In the genomic region with DNA sequence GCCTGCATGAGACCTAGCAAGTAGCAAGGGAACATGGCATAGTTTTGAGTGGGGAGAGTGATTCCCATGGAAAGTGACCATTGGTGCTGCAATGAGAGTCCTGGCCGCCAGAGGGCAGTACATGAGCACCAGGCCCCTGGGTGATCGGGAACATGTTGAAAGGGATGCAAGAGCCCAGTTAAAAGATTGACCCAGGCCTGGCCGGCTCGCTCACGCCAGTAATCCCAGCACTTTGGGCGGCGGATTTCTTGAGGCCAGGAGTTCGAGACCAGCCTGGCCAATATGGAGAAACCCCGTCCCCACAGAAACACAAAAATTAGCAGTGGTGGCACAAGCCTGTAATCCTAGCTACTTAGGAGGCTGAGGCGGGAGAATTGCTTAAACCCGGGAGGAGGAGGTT, we compare ENCODE assay signal across 8 cellular contexts. TPM values are rescaled to one million over a fixed set of nuclear protein-coding genes. Genes with fewer than 3 reads are reported as not detected.
DNase-seq lines count a peak whose midpoint lies in the region; ATAC-seq and TF ChIP-seq lines count a peak whose summit lies in the region.

No MANE protein-coding gene starts in this region.

- H3K9me3 Mint-ChIP-seq in endothelial cell (ENCODE audit: unreplicated experiment), result no peaks in the 10 kb centered on the region
- no peaks in the 10 kb centered on the region for H3K9me3 Mint-ChIP-seq in stimulated activated memory B cell treated with anti-CD40 and anti-IgM and Interleukin-4, amounts not matched to agents 10 μg/mL and 1 μg/mL and 100 μg/mL, for 72 hours

- ATAC-seq in HG02840 (IDR thresholded peaks at IDR 0.05; ENCODE audit: low FRiP score, unreplicated experiment), result peak; percentile 89
- peak; percentile 58 for ATAC-seq in stimulated activated memory B cell treated with anti-CD40 and anti-IgM and Interleukin-4, amounts not matched to agents 10 μg/mL and 1 μg/mL and 100 μg/mL, for 72 hours

- DNase-seq in SIG-M5 treated with dmso at 0.1 percent for 504 hours (lab: John Stamatoyannopoulos, UW; ENCODE audit: unreplicated experiment), result peak; percentile 73
- DNase-seq in SIG-M5 (lab: John Stamatoyannopoulos, UW), result no peak
- peak; percentile 36 for DNase-seq in NCI-H226
- peak; percentile 11 to 36 for DNase-seq in activated CD8-positive, alpha-beta memory T cell treated with anti-CD3 and anti-CD28 coated beads for 1 hour (ENCODE audit: extremely low read depth in 1 of 2, low read depth in 1 of 2)
- peak; percentile 76 for DNase-seq in endothelial cell (ENCODE audit: low spot score)
- peak; percentile 56 for DNase-seq in mucosa of gallbladder (ENCODE audit: low spot score)

- TF ChIP-seq CTCF in endothelial cell (IDR thresholded peaks at IDR 0.05; ENCODE audit: unreplicated experiment), result peak; percentile 84

- H3K4me3 Mint-ChIP-seq in endothelial cell (ENCODE audit: unreplicated experiment), result no peak overlapping the region
- no peak overlapping the region for H3K4me3 Mint-ChIP-seq in stimulated activated memory B cell treated with anti-CD40 and anti-IgM and Interleukin-4, amounts not matched to agents 10 μg/mL and 1 μg/mL and 100 μg/mL, for 72 hours

- H3K36me3 Mint-ChIP-seq in endothelial cell (ENCODE audit: low read depth, unreplicated experiment), result no peaks in the 10 kb centered on the region
- H3K36me3 Mint-ChIP-seq in stimulated activated memory B cell treated with anti-CD40 and anti-IgM and Interleukin-4, amounts not matched to agents 10 μg/mL and 1 μg/mL and 100 μg/mL, for 72 hours, result no peaks in the 10 kb centered on the region

- H3K4me1 Mint-ChIP-seq in endothelial cell (ENCODE audit: unreplicated experiment), result no peaks in the 10 kb centered on the region
- H3K4me1 Mint-ChIP-seq in stimulated activated memory B cell treated with anti-CD40 and anti-IgM and Interleukin-4, amounts not matched to agents 10 μg/mL and 1 μg/mL and 100 μg/mL, for 72 hours, result peaks cover 5% of the 10 kb centered on the region

- no peak overlapping the region for H3K27ac Mint-ChIP-seq in endothelial cell (ENCODE audit: unreplicated experiment)
- H3K27ac Mint-ChIP-seq in stimulated activated memory B cell treated with anti-CD40 and anti-IgM and Interleukin-4, amounts not matched to agents 10 μg/mL and 1 μg/mL and 100 μg/mL, for 72 hours, result no peak overlapping the region

- H3K27me3 Mint-ChIP-seq in endothelial cell (ENCODE audit: unreplicated experiment), result no peaks in the 10 kb centered on the region
- peaks cover 19% of the 10 kb centered on the region for H3K27me3 Mint-ChIP-seq in stimulated activated memory B cell treated with anti-CD40 and anti-IgM and Interleukin-4, amounts not matched to agents 10 μg/mL and 1 μg/mL and 100 μg/mL, for 72 hours

RNA-seq across cellular contexts. Expression of gene FAP, which starts 22.2 kb away (rescaled TPM):
- total RNA-seq in endothelial cell (ENCODE audit: unreplicated experiment) (not detected), mucosa of gallbladder (1.8 TPM)
